In genomic region chr3:12886736-12887135, GRCh38 we compare ENCODE assay signal across 28 cellular contexts. TPM values are rescaled to one million over a fixed set of nuclear protein-coding genes. Genes with fewer than 3 reads are reported as not detected.
DNase-seq lines count a peak whose midpoint lies in the region; ATAC-seq and TF ChIP-seq lines count a peak whose summit lies in the region.
"Had no signal": no experiment of that assay in that cellular context is flagged by ENCODE, and none has a peak within 500 bp of the region (broad histone marks: within the 10 kb centered on the region; RNA-seq: fewer than 3 reads in every experiment).

No MANE protein-coding gene starts in this region.

- H3K4me1 Mint-ChIP-seq in CD8-positive, alpha-beta memory T cell: peaks cover 10 to 14% (median 12%) of the 10 kb centered on the region in 3 donors

- no peak for TF ChIP-seq EP300 in tibial nerve (IDR thresholded peaks at IDR 0.05)

- H2AK5ac ChIP-seq in neuronal stem cell (ENCODE audit: low read depth, low read length): peak overlapping the region; percentile 76

- no peak for TF ChIP-seq CTCF in tibial nerve (IDR thresholded peaks at IDR 0.05)

- no peak overlapping the region for H2BK5ac ChIP-seq in neuronal stem cell (ENCODE audit: low read length)

- no peak overlapping the region for H2BK15ac ChIP-seq in neuronal stem cell (ENCODE audit: low read length)

- H3K4ac ChIP-seq in neuronal stem cell (ENCODE audit: low read length): no peak overlapping the region

- H3K14ac ChIP-seq in neuronal stem cell (ENCODE audit: low read length): peak overlapping the region; percentile 11

- H3K4me3 Mint-ChIP-seq in CD8-positive, alpha-beta memory T cell: peak overlapping the region in 5 of 7 donors; percentile 31 to 73 (median 60)
- H3K4me3 Mint-ChIP-seq: T-helper 17 cell had no signal

- peaks cover 14% of the 10 kb centered on the region for H3K27me3 ChIP-seq in CD8-positive, alpha-beta memory T cell (ENCODE audit: insufficient read depth, low read length, poor library complexity, severe bottlenecking)
- H3K27me3 ChIP-seq in neuronal stem cell (ENCODE audit: control insufficient read depth in 3 of 3, insufficient read depth in 3 of 3, low read depth in 1 of 3, low read length in 3 of 3) (peaks cover 0 to 33% (median 2%) of the 10 kb centered on the region in 3 experiments), tibial nerve (no peaks in the 10 kb centered on the region)
- H3K27me3 ChIP-seq: upper lobe of left lung had no signal

- peak overlapping the region in 1 of 8 donors; percentile 56 for H3K27ac Mint-ChIP-seq in CD8-positive, alpha-beta memory T cell
- H3K27ac Mint-ChIP-seq: T-helper 17 cell had no signal

- no peaks in the 10 kb centered on the region for H3K9me3 ChIP-seq in CD8-positive, alpha-beta memory T cell (ENCODE audit: low read length)
- H3K9me3 ChIP-seq in neuronal stem cell (replicated peaks in 1 of 2; ENCODE audit: control insufficient read depth in 2 of 2, insufficient read depth in 1 of 2, low read depth in 1 of 2, low read length in 2 of 2): no peaks in the 10 kb centered on the region
- no peaks in the 10 kb centered on the region for H3K9me3 ChIP-seq in tibial nerve
- H3K9me3 ChIP-seq: esophagus squamous epithelium, upper lobe of left lung had no signal

- DNase-seq in Ammon's horn (ENCODE audit: low spot score): peak; percentile 30
- no peak for DNase-seq in CD8-positive, alpha-beta memory T cell
- peak; percentile 56 for DNase-seq in cerebellum (ENCODE audit: low spot score)
- no peak for DNase-seq in neuronal stem cell (ENCODE audit: low spot score)
- no peak for DNase-seq in tibial nerve (ENCODE audit: low spot score in 2 of 2)
- no peak for DNase-seq in NCI-H2196 (lab: John Stamatoyannopoulos, UW; ENCODE audit: unreplicated experiment)
- DNase-seq in HUDEP-2 (lab: John Stamatoyannopoulos, UW; ENCODE audit: unreplicated experiment in 76 of 76): no peak
- DNase-seq: activated CD4-positive, CD25-positive, alpha-beta regulatory T cell treated with anti-CD3 and anti-CD28 coated beads, Interleukin-2, amount 50 U/mL, for 72 hours; activated effector memory CD4-positive, alpha-beta T cell treated with Interleukin-2 at 50 U/mL for 16 hours; activated T-cell treated with anti-CD3 and anti-CD28 coated beads for 4 hours; central memory CD4-positive, alpha-beta T cell; esophagus squamous epithelium; foreskin melanocyte; H7; KBM-7; left cardiac atrium; mammary epithelial cell; NCI-H1417; NCI-H2081 treated with DMSO at 0.1 percent for 48 hours; NCI-H345; NCI-H748 treated with DMSO at 0.1 percent for 48 hours; T-helper 17 cell; upper lobe of left lung had no signal

- no peaks in the 10 kb centered on the region for H3K9me3 Mint-ChIP-seq in CD8-positive, alpha-beta memory T cell
- H3K9me3 Mint-ChIP-seq: activated CD8-positive, alpha-beta T cell treated with anti-CD3 and anti-CD28 coated beads for 36 hours had no signal

- H2BK12ac ChIP-seq in neuronal stem cell (ENCODE audit: low read length): no peak overlapping the region

- no peak overlapping the region for H3K4me3 ChIP-seq in CD8-positive, alpha-beta memory T cell (ENCODE audit: low read length)
- H3K4me3 ChIP-seq in neuronal stem cell (ENCODE audit: low read length in 2 of 2): no peak overlapping the region
- no peak overlapping the region for H3K4me3 ChIP-seq in tibial nerve
- H3K4me3 ChIP-seq: esophagus squamous epithelium, SK-N-MC, upper lobe of left lung had no signal

- H3K27ac ChIP-seq in CD8-positive, alpha-beta memory T cell (ENCODE audit: low read depth, low read length): no peak overlapping the region
- H3K27ac ChIP-seq in neuronal stem cell (replicated peaks; ENCODE audit: low read length): no peak overlapping the region
- no peak overlapping the region for H3K27ac ChIP-seq in tibial nerve
- H3K27ac ChIP-seq: C4-2B, esophagus squamous epithelium, RWPE1, SK-N-MC, upper lobe of left lung had no signal

- H2AFZ ChIP-seq in neuronal stem cell (ENCODE audit: low read length): no peak overlapping the region

- no peak overlapping the region for H2BK120ac ChIP-seq in neuronal stem cell (ENCODE audit: low read depth, low read length)

- no peak overlapping the region for H4K8ac ChIP-seq in neuronal stem cell (ENCODE audit: low read depth, low read length)

- H3K9ac ChIP-seq in neuronal stem cell (ENCODE audit: low read depth, low read length, poor library complexity): peak overlapping the region; percentile 55

- H3K4me2 ChIP-seq in neuronal stem cell (ENCODE audit: insufficient read depth, low read length, poor library complexity, severe bottlenecking): no peak overlapping the region

- no peaks in the 10 kb centered on the region for H3K36me3 Mint-ChIP-seq in CD8-positive, alpha-beta memory T cell

- CTCF ChIA-PET in CD8-positive, alpha-beta memory T cell (lab: Charles Lee): interaction anchor here (1.0 to 7.7 kb wide), 3 partner anchors 17 to 99 kb away, joined by 3 to 52 read pairs (median 8); no protein-coding TSS in a partner anchor

- peaks cover 21% of the 10 kb centered on the region for H3K4me1 ChIP-seq in CD8-positive, alpha-beta memory T cell (ENCODE audit: insufficient read depth, low read length)
- H3K4me1 ChIP-seq in neuronal stem cell (ENCODE audit: control insufficient read depth in 2 of 2, insufficient read depth in 1 of 2, low read depth in 1 of 2, low read length in 2 of 2): peaks cover 2 to 4% of the 10 kb centered on the region in 2 donors
- peaks cover 0 to 4% (median 0%) of the 10 kb centered on the region in 4 donors for H3K4me1 ChIP-seq in tibial nerve

- TF ChIP-seq POLR2A in tibial nerve (IDR thresholded peaks at IDR 0.05): no peak

- WGBS in neuronal stem cell (ENCODE audit: extremely low coverage in 2 of 2, insufficient read length in 2 of 2, insufficient replicate concordance in 1 of 2), 2 donors: no CpG with 5 or more reads among the region's 12 CpGs
- WGBS in tibial nerve, 2 donors: 73 to 87% methylated on average over 8 to 12 of the region's 12 CpGs

- H3K18ac ChIP-seq in neuronal stem cell (ENCODE audit: low read length): no peak overlapping the region

- no peak overlapping the region for H3K23ac ChIP-seq in neuronal stem cell (ENCODE audit: low read depth, low read length, poor library complexity)

- H3K79me1 ChIP-seq in neuronal stem cell (ENCODE audit: low read depth, low read length): no peaks in the 10 kb centered on the region

- H4K91ac ChIP-seq in neuronal stem cell (ENCODE audit: low read depth, low read length, poor library complexity): no peak overlapping the region

- no peaks in the 10 kb centered on the region for H3K36me3 ChIP-seq in CD8-positive, alpha-beta memory T cell (ENCODE audit: insufficient read depth, low read length)
- H3K36me3 ChIP-seq in neuronal stem cell (replicated peaks in 1 of 2; ENCODE audit: control insufficient read depth in 2 of 2, insufficient read depth in 2 of 2, low read length in 2 of 2) (no peaks in the 10 kb centered on the region), tibial nerve (no peaks in the 10 kb centered on the region)
- H3K36me3 ChIP-seq: esophagus squamous epithelium, upper lobe of left lung had no signal

- POLR2A ChIA-PET in CD8-positive, alpha-beta memory T cell (lab: Charles Lee): no interaction called here

- H3K27me3 Mint-ChIP-seq in CD8-positive, alpha-beta memory T cell: peaks cover 15 to 47% of the 10 kb centered on the region in 2 donors

- no peak for ATAC-seq in GM18511 (IDR thresholded peaks at IDR 0.05; ENCODE audit: unreplicated experiment)

RNA-seq across cellular contexts. Expression of gene RPL32, which starts 45.4 kb away (rescaled TPM):
- total RNA-seq in CD8-positive, alpha-beta memory T cell: 1,000 to 10,000 TPM; 2,528 to 2,642 TPM
- polyA plus RNA-seq in CD8-positive, alpha-beta memory T cell: 2,743 TPM
- total RNA-seq in cerebellum (1,138 TPM), tibial nerve (100 to 1,000 TPM; 510 to 893 (median 747) TPM)
- polyA plus RNA-seq in neuronal stem cell (2013, experiment 1 of 2): 2,661 TPM
- polyA plus RNA-seq in neuronal stem cell (2013, experiment 2 of 2): 2,611 TPM

Comparison
In these comparisons a context has a peak if more than half of its experiments do, and no peak if none do; other contexts are left out.
1. DNase-seq: peak in Ammon's horn (single experiment) and cerebellum (single experiment); none in CD8-positive, alpha-beta memory T cell (0 of 5), neuronal stem cell (single experiment), tibial nerve (0 of 2), NCI-H2196 (single experiment) and HUDEP-2 (0 of 76).